22 cellular contexts compared by ENCODE assay signal in the genomic region with DNA sequence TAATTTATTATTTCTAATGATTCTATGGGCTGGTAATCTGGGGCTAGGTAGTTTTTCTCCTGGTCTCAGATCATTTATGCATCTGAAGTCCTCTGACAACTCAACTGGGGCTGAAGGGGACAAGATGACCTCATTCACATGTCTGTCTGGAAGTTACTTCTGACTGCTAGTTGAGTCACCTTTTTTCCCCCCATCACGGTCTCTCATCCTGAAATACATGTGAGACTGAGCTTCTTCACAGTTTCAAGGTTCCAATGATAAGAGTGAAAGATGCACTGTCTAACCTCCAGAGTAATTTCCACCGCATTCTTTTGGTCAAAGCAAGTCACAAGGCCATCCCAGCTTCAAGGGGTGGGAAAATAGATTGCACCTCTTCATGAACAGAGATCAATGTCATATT.
A peak's percentile ranks its signal among the peaks of the same experiment; 100 is the strongest.
DNase-seq lines count a peak whose midpoint lies in the region; ATAC-seq and TF ChIP-seq lines count a peak whose summit lies in the region.
"Had no signal": no experiment of that assay in that cellular context is flagged by ENCODE, and none has a peak within 500 bp of the region (broad histone marks: within the 10 kb centered on the region; RNA-seq: fewer than 3 reads in every experiment).

No MANE protein-coding gene starts in this region.

- no peaks in the 10 kb centered on the region for H3K36me3 ChIP-seq in HCT116 (ENCODE audit: control insufficient read depth in 1 of 2, insufficient read depth in 2 of 2, low read length in 2 of 2)
- no peaks in the 10 kb centered on the region for H3K36me3 ChIP-seq in mammary epithelial cell (ENCODE audit: insufficient read depth, low read length)
- H3K36me3 ChIP-seq in mesodermal cell (ENCODE audit: control insufficient read depth, insufficient read depth, low read length), result no peaks in the 10 kb centered on the region
- no peaks in the 10 kb centered on the region for H3K36me3 ChIP-seq in spleen
- H3K36me3 ChIP-seq: colonic mucosa, gastroesophageal sphincter had no signal

- no peak for TF ChIP-seq RAD21 in HCT116 (IDR thresholded peaks at IDR 0.05; ENCODE audit: low read depth)

- H3K4me2 ChIP-seq in HCT116 (ENCODE audit: low read length) (no peak overlapping the region), mammary epithelial cell (ENCODE audit: insufficient read depth, low read depth, low read length) (no peak overlapping the region)

- dilution Hi-C loops in mammary epithelial cell (cut with HindIII; ENCODE audit: low sequenced_read_pairs), result no loop called here

- no peak overlapping the region for H3K27ac Mint-ChIP-seq in activated naive CD4-positive, alpha-beta T cell treated with anti-CD3 and anti-CD28 coated beads for 36 hours
- H3K27ac Mint-ChIP-seq: CD4-positive, CD25-positive, alpha-beta regulatory T cell had no signal

- no peaks in the 10 kb centered on the region for H3K9me2 ChIP-seq in HCT116 (ENCODE audit: insufficient read depth)

- BruUV-seq in HCT116 (replicated peaks; lab: Mats Ljungman, UMichigan) (no TSS peak), mammary epithelial cell (replicated peaks; lab: Mats Ljungman, UMichigan) (no TSS peak)

- no peaks in the 10 kb centered on the region for H3K27me3 ChIP-seq in HCT116 (ENCODE audit: insufficient read depth, low read length)
- H3K27me3 ChIP-seq in mammary epithelial cell (ENCODE audit: insufficient read depth, low read length), result no peaks in the 10 kb centered on the region
- H3K27me3 ChIP-seq in spleen (replicated peaks in 1 of 7), result peaks cover 0 to 7% (median 0%) of the 10 kb centered on the region in 7 donors
- H3K27me3 ChIP-seq: colonic mucosa, gastroesophageal sphincter had no signal

- H3K9me3 ChIP-seq in HCT116 (ENCODE audit: control insufficient read depth in 1 of 2, insufficient read depth in 1 of 2, low read depth in 1 of 2, low read length in 2 of 2) (no peaks in the 10 kb centered on the region), mammary epithelial cell (replicated peaks; ENCODE audit: insufficient read depth, low read length) (no peaks in the 10 kb centered on the region), mesodermal cell (ENCODE audit: control insufficient read depth, low read length) (no peaks in the 10 kb centered on the region), spleen (peaks cover 0 to 6% (median 0%) of the 10 kb centered on the region in 8 donors)
- H3K9me3 ChIP-seq: colonic mucosa, gastroesophageal sphincter had no signal

- TF ChIP-seq CTCF in HCT116 (IDR thresholded peaks at IDR 0.05 in 2 of 3, conservative IDR thresholded peaks at IDR 0.05 in 1 of 3; ENCODE audit: borderline replicate concordance in 1 of 3, insufficient read depth in 1 of 3, low read depth in 2 of 3, low read length in 2 of 3), result no peak
- no peak for TF ChIP-seq CTCF in mammary epithelial cell (conservative IDR thresholded peaks at IDR 0.05 in 1 of 2, IDR thresholded peaks at IDR 0.05 in 1 of 2; ENCODE audit: extremely low read depth in 1 of 2, insufficient read depth in 1 of 2, low read depth in 1 of 2, low read length in 2 of 2)
- no peak for TF ChIP-seq CTCF in spleen (IDR thresholded peaks at IDR 0.05 in 8 of 11, conservative IDR thresholded peaks at IDR 0.05 in 3 of 11)

- DNase-seq in activated naive CD4-positive, alpha-beta T cell treated with anti-CD3 and anti-CD28 coated beads for 36 hours, result peak; percentile 4
- no peak for DNase-seq in activated naive CD4-positive, alpha-beta T cell (lab: John Stamatoyannopoulos, UW)
- peak; percentile 0 for DNase-seq in HCT116 (ENCODE audit: low read depth, low spot score)
- peak; percentile 57 for DNase-seq in mammary epithelial cell
- no peak for DNase-seq in epidermal melanocyte (ENCODE audit: insufficient read length, low spot score)
- DNase-seq in spleen, result no peak
- DNase-seq: activated gamma-delta T cell; CD4-positive, CD25-positive, alpha-beta regulatory T cell; colonic mucosa; DND-41; KG1; left ventricle myocardium superior; NCI-H1105; NCI-H2107; NCI-H524 treated with DMSO at 0.1 percent for 48 hours; right cardiac atrium; SIG-M5; T-helper 1 cell had no signal

- peaks cover 2% of the 10 kb centered on the region for H3K4me1 Mint-ChIP-seq in activated naive CD4-positive, alpha-beta T cell treated with anti-CD3 and anti-CD28 coated beads for 36 hours (ENCODE audit: low read depth)
- H3K4me1 Mint-ChIP-seq: CD4-positive, CD25-positive, alpha-beta regulatory T cell had no signal

- no peaks in the 10 kb centered on the region; a peak in 2 of 4 replicates for H3K4me1 ChIP-seq in HCT116 (ENCODE audit: control insufficient read depth in 1 of 2, insufficient read depth in 2 of 2, low read length in 2 of 2)
- peaks cover 3% of the 10 kb centered on the region for H3K4me1 ChIP-seq in mammary epithelial cell (ENCODE audit: insufficient read depth, low read length)
- H3K4me1 ChIP-seq in mesodermal cell (ENCODE audit: control insufficient read depth, insufficient read depth, low read length, poor library complexity, severe bottlenecking), result no peaks in the 10 kb centered on the region
- H3K4me1 ChIP-seq in spleen, result no peaks in the 10 kb centered on the region
- H3K4me1 ChIP-seq: colonic mucosa, gastroesophageal sphincter had no signal

- no peak overlapping the region for H3K4me3 ChIP-seq in HCT116 (replicated peaks in 1 of 2; ENCODE audit: low read depth in 1 of 2, low read length in 2 of 2)
- no peak overlapping the region for H3K4me3 ChIP-seq in mammary epithelial cell (replicated peaks in 1 of 3; ENCODE audit: insufficient read depth in 1 of 3, low read depth in 2 of 3, low read length in 3 of 3)
- no peak overlapping the region for H3K4me3 ChIP-seq in mesodermal cell (ENCODE audit: extremely low read depth, insufficient read depth, low read length, poor library complexity, severe bottlenecking)
- H3K4me3 ChIP-seq in spleen, result no peak overlapping the region
- H3K4me3 ChIP-seq: colonic mucosa, gastroesophageal sphincter had no signal

- H3K4me3 Mint-ChIP-seq in activated naive CD4-positive, alpha-beta T cell treated with anti-CD3 and anti-CD28 coated beads for 36 hours, result no peak overlapping the region
- H3K4me3 Mint-ChIP-seq: CD4-positive, CD25-positive, alpha-beta regulatory T cell had no signal

- intact Hi-C loops in activated naive CD4-positive, alpha-beta T cell treated with anti-CD3 and anti-CD28 coated beads for 36 hours (cut with micrococcal nuclease), result loop anchor here (2.0 kb wide), 1 partner anchor 27 kb away; no protein-coding TSS in a partner anchor
- intact Hi-C loops in HCT116 (cut with micrococcal nuclease), result no loop called here
- intact Hi-C loops in mammary epithelial cell (cut with micrococcal nuclease), result no loop called here
- intact Hi-C loops in spleen (cut with DNase I; ENCODE audit: low total_unique reads), result no loop called here

- POLR2A ChIA-PET in HCT116 (lab: Charles Lee), result no interaction called here

- CTCF ChIA-PET in activated naive CD4-positive, alpha-beta T cell treated with anti-CD3 and anti-CD28 coated beads for 36 hours (lab: Charles Lee), result no interaction called here
- CTCF ChIA-PET in HCT116 (lab: Charles Lee) (no interaction called here), mammary epithelial cell (lab: Charles Lee; ENCODE audit: low non-redundant PET) (no interaction called here)

- no peak for ATAC-seq in HCT116
- no peak for ATAC-seq in HG02623 (IDR thresholded peaks at IDR 0.05; ENCODE audit: unreplicated experiment)
- ATAC-seq: gastroesophageal sphincter, left ventricle myocardium superior, right cardiac atrium had no signal

- in situ Hi-C loops in mammary epithelial cell (cut with MboI; ENCODE audit: low sequenced_read_pairs in 2 of 2), result no loop called here

- H2AFZ ChIP-seq in HCT116 (ENCODE audit: low read depth, low read length, poor library complexity, severe bottlenecking) (no peak overlapping the region), mammary epithelial cell (ENCODE audit: low read depth, low read length) (no peak overlapping the region)

- TF ChIP-seq POLR2A in HCT116 (IDR thresholded peaks at IDR 0.05; ENCODE audit: borderline replicate concordance, extremely low read depth, insufficient read depth, insufficient read length), result no peak
- no peak for TF ChIP-seq POLR2A in spleen (IDR thresholded peaks at IDR 0.05)

- peaks cover 7% of the 10 kb centered on the region for H3K27me3 Mint-ChIP-seq in activated naive CD4-positive, alpha-beta T cell treated with anti-CD3 and anti-CD28 coated beads for 36 hours (ENCODE audit: low read depth)

- no peak overlapping the region for H3K9ac ChIP-seq in HCT116 (ENCODE audit: low read length)
- no peak overlapping the region for H3K9ac ChIP-seq in mammary epithelial cell (ENCODE audit: insufficient read depth, low read length)

- WGBS in mammary epithelial cell (ENCODE audit: low coverage, missing lambda C conversion rate), result 26% methylated on average over 2 of the region's 2 CpGs
- no CpG with 5 or more reads among the region's 2 CpGs for WGBS in mesodermal cell (ENCODE audit: insufficient coverage in 2 of 2), 2 experiments
- 54 to 80% (median 72%) methylated on average over 2 of the region's 2 CpGs for WGBS in spleen, 5 donors

- RAD21 ChIA-PET in HCT116 (lab: Charles Lee; ENCODE audit: low non-redundant PET in 1 of 2, low total read pairs in 2 of 2, uncharacterized antibody in 2 of 2, unreplicated experiment in 2 of 2), result no interaction called here

- no peaks in the 10 kb centered on the region for H3K9me3 Mint-ChIP-seq in activated naive CD4-positive, alpha-beta T cell treated with anti-CD3 and anti-CD28 coated beads for 36 hours

- H3K36me3 Mint-ChIP-seq in activated naive CD4-positive, alpha-beta T cell treated with anti-CD3 and anti-CD28 coated beads for 36 hours (ENCODE audit: low read depth), result no peaks in the 10 kb centered on the region
- H3K36me3 Mint-ChIP-seq: CD4-positive, CD25-positive, alpha-beta regulatory T cell had no signal

- no peaks in the 10 kb centered on the region for H4K20me1 ChIP-seq in HCT116 (ENCODE audit: insufficient read depth)
- no peaks in the 10 kb centered on the region for H4K20me1 ChIP-seq in mammary epithelial cell (ENCODE audit: insufficient read depth, low read length)

- H3K79me2 ChIP-seq in HCT116 (ENCODE audit: insufficient read depth, low read length) (no peaks in the 10 kb centered on the region), mammary epithelial cell (ENCODE audit: insufficient read depth, low read length) (no peaks in the 10 kb centered on the region)

- H3K27ac ChIP-seq in HCT116 (ENCODE audit: low read depth, low read length) (no peak overlapping the region), mammary epithelial cell (ENCODE audit: insufficient read depth, low read depth, low read length) (no peak overlapping the region), mesodermal cell (ENCODE audit: low read depth, low read length, severe bottlenecking) (peak overlapping the region; percentile 41), spleen (no peak overlapping the region)
- H3K27ac ChIP-seq: colonic mucosa, gastroesophageal sphincter, VCaP had no signal

TF ChIP-seq in HCT116, 20 proteins besides CTCF, POLR2A, EP300 and RAD21 (continues in another document):
- TF ChIP-seq ELF1 (IDR thresholded peaks at IDR 0.05; ENCODE audit: borderline replicate concordance, low read depth) (no peak), POLR2AphosphoS5 (IDR thresholded peaks at IDR 0.05; ENCODE audit: low read depth, low read length) (no peak), TCF7L2 (IDR thresholded peaks at IDR 0.05; ENCODE audit: borderline replicate concordance, extremely low read depth, insufficient read depth, insufficient read length) (no peak), ZFX (IDR thresholded peaks at IDR 0.05) (no peak), SRF (IDR thresholded peaks at IDR 0.05; ENCODE audit: low read depth) (no peak), FOSL1 (IDR thresholded peaks at IDR 0.05; ENCODE audit: low read depth) (no peak)

Comparison
In these comparisons a context has a peak if more than half of its experiments do, and no peak if none do; other contexts are left out.
1. DNase-seq: peak in activated naive CD4-positive, alpha-beta T cell treated with anti-CD3 and anti-CD28 coated beads for 36 hours (single experiment), HCT116 (single experiment) and mammary epithelial cell (single experiment); none in activated naive CD4-positive, alpha-beta T cell (0 of 4), epidermal melanocyte (single experiment) and spleen (single experiment).